21 cellular contexts compared by ENCODE assay signal in genomic region chr11:108037211-108037610, GRCh38.
"Had no signal": no experiment of that assay in that cellular context is flagged by ENCODE, and none has a peak within 500 bp of the region (broad histone marks: within the 10 kb centered on the region; RNA-seq: fewer than 3 reads in every experiment).

No MANE protein-coding gene starts in this region.

- H3K4me3 Mint-ChIP-seq: activated naive CD8-positive, alpha-beta T cell treated with anti-CD3 and anti-CD28 coated beads for 36 hours; activated T-helper 1 cell treated with anti-CD3 and anti-CD28 coated beads, Interleukin-12 subunit alpha, Interleukin-12 subunit beta, Interleukin-2, Interleukin-4 antibody, amounts not matched to agents 30 ng/mL and 10 ng/mL and 1 ng/mL, durations not matched to agents 14 hours and 24 hours and 36 hours; naive thymus-derived CD8-positive, alpha-beta T cell; T-helper 1 cell treated with Interleukin-12 subunit alpha and Interleukin-12 subunit beta and Interleukin-4 antibody, amounts not matched to agents 30 μg/mL and 1 μg/mL, for 36 hours; type B pancreatic cell had no signal

- H3K27me3 Mint-ChIP-seq: activated naive CD8-positive, alpha-beta T cell treated with anti-CD3 and anti-CD28 coated beads for 36 hours; naive thymus-derived CD8-positive, alpha-beta T cell; type B pancreatic cell had no signal

- H3K27ac Mint-ChIP-seq: activated naive CD8-positive, alpha-beta T cell treated with anti-CD3 and anti-CD28 coated beads for 36 hours; activated T-helper 1 cell treated with anti-CD3 and anti-CD28 coated beads, Interleukin-12 subunit alpha, Interleukin-12 subunit beta, Interleukin-2, Interleukin-4 antibody, amounts not matched to agents 30 ng/mL and 10 ng/mL and 1 ng/mL, durations not matched to agents 14 hours and 24 hours and 36 hours; T-helper 1 cell treated with Interleukin-12 subunit alpha and Interleukin-12 subunit beta and Interleukin-4 antibody, amounts not matched to agents 30 μg/mL and 1 μg/mL, for 36 hours; type B pancreatic cell had no signal

- DNase-seq: activated CD4-positive, alpha-beta T cell treated with anti-CD3 and anti-CD28 coated beads, Interleukin-2, amount 50 U/mL, for 1 hour; activated CD4-positive, CD25-positive, alpha-beta regulatory T cell treated with anti-CD3 and anti-CD28 coated beads, Interleukin-2, amount 50 U/mL, for 72 hours; activated naive CD8-positive, alpha-beta T cell treated with anti-CD3 and anti-CD28 coated beads for 36 hours; amygdala; dermis blood vessel endothelial cell; effector memory CD4-positive, alpha-beta T cell; esophagus squamous epithelium; islet precursor cell; mammary epithelial cell; naive thymus-derived CD8-positive, alpha-beta T cell; occipital lobe; right cardiac atrium; stimulated activated CD4-positive, alpha-beta T cell treated with anti-CD3 and anti-CD28 coated beads, Interleukin-15, amount 100 ng/mL, for 24 hours; stimulated activated CD4-positive, alpha-beta T cell treated with anti-CD3 and anti-CD28 coated beads, Interleukin-2, amount 100 ng/mL, for 48 hours; stomach had no signal

- ATAC-seq: naive thymus-derived CD8-positive, alpha-beta T cell; right cardiac atrium had no signal

- H3K36me3 ChIP-seq: prostate gland had no signal

- H3K27ac ChIP-seq: hepatocyte, prostate gland, skin epidermis, stomach had no signal

- H2AFZ ChIP-seq: hepatocyte had no signal

- H3K4me3 ChIP-seq: esophagus squamous epithelium, hepatocyte, prostate gland, skin epidermis, stomach had no signal

- H3K9me3 Mint-ChIP-seq: activated naive CD8-positive, alpha-beta T cell treated with anti-CD3 and anti-CD28 coated beads for 36 hours; activated T-helper 1 cell treated with anti-CD3 and anti-CD28 coated beads, Interleukin-12 subunit alpha, Interleukin-12 subunit beta, Interleukin-2, Interleukin-4 antibody, amounts not matched to agents 30 ng/mL and 10 ng/mL and 1 ng/mL, durations not matched to agents 14 hours and 24 hours and 36 hours; naive thymus-derived CD8-positive, alpha-beta T cell; T-helper 1 cell treated with Interleukin-12 subunit alpha and Interleukin-12 subunit beta and Interleukin-4 antibody, amounts not matched to agents 30 μg/mL and 1 μg/mL, for 36 hours; type B pancreatic cell had no signal

- H3K4me1 ChIP-seq: esophagus squamous epithelium, prostate gland had no signal

- H3K4me2 ChIP-seq: hepatocyte had no signal

- H3K27me3 ChIP-seq: esophagus squamous epithelium, hepatocyte, stomach had no signal

- H3K9me3 ChIP-seq: esophagus squamous epithelium, prostate gland, stomach had no signal
